ENCODE assay signal across 8 cellular contexts in the genomic region with DNA sequence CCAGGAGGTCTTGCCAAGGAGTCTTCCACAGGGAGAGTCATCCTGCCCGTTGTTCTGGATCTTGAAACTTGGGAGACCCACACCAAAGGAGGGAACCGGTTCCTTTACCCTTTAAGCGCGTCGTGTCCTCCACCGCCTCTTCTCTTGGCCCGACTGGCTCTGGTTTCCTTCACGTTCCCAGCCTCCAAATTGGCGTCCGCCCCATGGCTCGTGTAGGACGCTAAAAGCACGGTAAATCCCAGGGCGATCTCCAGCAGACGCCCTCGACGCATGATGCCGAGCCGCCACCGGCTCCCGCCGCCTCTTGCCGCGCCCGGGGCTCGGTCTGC. TPM values are rescaled to one million over a fixed set of nuclear protein-coding genes. Genes with fewer than 3 reads are reported as not detected.
DNase-seq lines count a peak whose midpoint lies in the region; ATAC-seq, FAIRE-seq and TF ChIP-seq lines count a peak whose summit lies in the region.

No MANE protein-coding gene starts in this region.

- peaks cover 4% of the 10 kb centered on the region for H3K4me1 Mint-ChIP-seq in activated CD8-positive, alpha-beta T cell treated with anti-CD3 and anti-CD28 coated beads for 36 hours (ENCODE audit: low read depth)
- peaks cover 9% of the 10 kb centered on the region for H3K4me1 Mint-ChIP-seq in stimulated activated memory B cell treated with anti-CD40 and anti-IgM and Interleukin-4, amounts not matched to agents 10 μg/mL and 1 μg/mL and 100 μg/mL, for 72 hours

- H3K36me3 ChIP-seq in BE2C: no peaks in the 10 kb centered on the region
- peaks cover 40% of the 10 kb centered on the region for H3K36me3 ChIP-seq in GM23248 (ENCODE audit: low read depth)
- peaks cover 2% of the 10 kb centered on the region; the same call in 1 of the 2 replicates for H3K36me3 ChIP-seq in iPS DF 6.9 (ENCODE audit: control insufficient read depth, insufficient read depth, low read length)

- H3K4me1 ChIP-seq in BE2C: peaks cover 4% of the 10 kb centered on the region; the same call in 1 of the 2 replicates
- peaks cover 25% of the 10 kb centered on the region for H3K4me1 ChIP-seq in GM23248 (ENCODE audit: insufficient read depth)
- H3K4me1 ChIP-seq in iPS DF 6.9 (ENCODE audit: control insufficient read depth, insufficient read depth, low read length): peaks cover 1% of the 10 kb centered on the region; the same call in 1 of the 2 replicates

- H3K9me3 Mint-ChIP-seq in activated CD8-positive, alpha-beta T cell treated with anti-CD3 and anti-CD28 coated beads for 36 hours: no peaks in the 10 kb centered on the region
- no peaks in the 10 kb centered on the region for H3K9me3 Mint-ChIP-seq in stimulated activated memory B cell treated with anti-CD40 and anti-IgM and Interleukin-4, amounts not matched to agents 10 μg/mL and 1 μg/mL and 100 μg/mL, for 72 hours

- peak overlapping the region; percentile 68 for H3K4me3 ChIP-seq in BE2C (ENCODE audit: low read depth, low read length)
- peak overlapping the region; percentile 82 for H3K4me3 ChIP-seq in GM23248
- peak overlapping the region; percentile 77; the same call in 1 of the 2 replicates for H3K4me3 ChIP-seq in iPS DF 6.9 (ENCODE audit: low read length)

- no peak for TF ChIP-seq CTCF in BE2C (IDR thresholded peaks at IDR 0.05; ENCODE audit: low read depth, low read length)
- no peak for TF ChIP-seq CTCF in activated CD8-positive, alpha-beta T cell treated with anti-CD3 and anti-CD28 coated beads for 36 hours (IDR thresholded peaks at IDR 0.05)

- H2AFZ ChIP-seq in GM23248: no peak overlapping the region

- intact Hi-C loops in activated CD8-positive, alpha-beta T cell treated with anti-CD3 and anti-CD28 coated beads for 36 hours (cut with micrococcal nuclease): no loop called here

- peak overlapping the region; percentile 98 for H3K9ac ChIP-seq in GM23248

- CTCF ChIA-PET in activated CD8-positive, alpha-beta T cell treated with anti-CD3 and anti-CD28 coated beads for 36 hours (lab: Charles Lee): no interaction called here

- H3K4me2 ChIP-seq in GM23248 (ENCODE audit: unreplicated experiment): peak overlapping the region; percentile 93

- peaks cover 28% of the 10 kb centered on the region for H3K27me3 Mint-ChIP-seq in activated CD8-positive, alpha-beta T cell treated with anti-CD3 and anti-CD28 coated beads for 36 hours
- peaks cover 14% of the 10 kb centered on the region for H3K27me3 Mint-ChIP-seq in stimulated activated memory B cell treated with anti-CD40 and anti-IgM and Interleukin-4, amounts not matched to agents 10 μg/mL and 1 μg/mL and 100 μg/mL, for 72 hours

- H3K27ac ChIP-seq in GM23248: peak overlapping the region; percentile 86
- H3K27ac ChIP-seq in iPS DF 6.9 (ENCODE audit: low read length): no peak overlapping the region

- H3K27me3 ChIP-seq in BE2C (peaks cover 17% of the 10 kb centered on the region), GM23248 (replicated peaks; ENCODE audit: insufficient read depth) (no peaks in the 10 kb centered on the region), iPS DF 6.9 (ENCODE audit: control insufficient read depth, insufficient read depth, low read length) (peaks cover 21% of the 10 kb centered on the region)

- ATAC-seq in activated CD8-positive, alpha-beta T cell treated with anti-CD3 and anti-CD28 coated beads for 36 hours: no peak
- ATAC-seq in stimulated activated memory B cell treated with anti-CD40 and anti-IgM and Interleukin-4, amounts not matched to agents 10 μg/mL and 1 μg/mL and 100 μg/mL, for 72 hours: no peak

- 0 to 1% methylated on average over 10 to 26 of the region's 26 CpGs for WGBS in GM23248 (ENCODE audit: low coverage in 1 of 2, low lambda C conversion rate in 2 of 2, missing lambda C conversion rate in 2 of 2), 2 experiments
- no CpG with 5 or more reads among the region's 26 CpGs for WGBS in iPS DF 6.9 (ENCODE audit: insufficient coverage, insufficient read length)

- peak overlapping the region; percentile 27 for H3K4me3 Mint-ChIP-seq in activated CD8-positive, alpha-beta T cell treated with anti-CD3 and anti-CD28 coated beads for 36 hours
- peak overlapping the region; percentile 24 for H3K4me3 Mint-ChIP-seq in stimulated activated memory B cell treated with anti-CD40 and anti-IgM and Interleukin-4, amounts not matched to agents 10 μg/mL and 1 μg/mL and 100 μg/mL, for 72 hours

- H3K27ac Mint-ChIP-seq in activated CD8-positive, alpha-beta T cell treated with anti-CD3 and anti-CD28 coated beads for 36 hours: no peak overlapping the region
- H3K27ac Mint-ChIP-seq in stimulated activated memory B cell treated with anti-CD40 and anti-IgM and Interleukin-4, amounts not matched to agents 10 μg/mL and 1 μg/mL and 100 μg/mL, for 72 hours: no peak overlapping the region

- peaks cover 49% of the 10 kb centered on the region for H3F3A ChIP-seq in GM23248 (ENCODE audit: insufficient read depth)

- DNase-seq in BE2C (no peak), GM23248 (peak; percentile 65), iPS DF 6.9 (ENCODE audit: low read depth, low spot score) (no peak), RCC 7860 (ENCODE audit: low spot score) (no peak), germinal center (ENCODE audit: low spot score) (no peak), activated T-cell treated with anti-CD3 and anti-CD28 coated beads for 4 hours (no peak)
- DNase-seq in activated CD8-positive, alpha-beta T cell treated with anti-CD3 and anti-CD28 coated beads for 36 hours: no peak

- H4K20me1 ChIP-seq in GM23248 (ENCODE audit: insufficient read depth): no peaks in the 10 kb centered on the region

- H3K9me2 ChIP-seq in GM23248 (ENCODE audit: insufficient read depth): no peaks in the 10 kb centered on the region

- H3K9me3 ChIP-seq in BE2C: no peaks in the 10 kb centered on the region
- no peaks in the 10 kb centered on the region for H3K9me3 ChIP-seq in GM23248 (ENCODE audit: low read depth)
- no peaks in the 10 kb centered on the region for H3K9me3 ChIP-seq in iPS DF 6.9 (ENCODE audit: control insufficient read depth, insufficient read depth, low read length)

- H3K36me3 Mint-ChIP-seq in activated CD8-positive, alpha-beta T cell treated with anti-CD3 and anti-CD28 coated beads for 36 hours (ENCODE audit: low read depth): no peaks in the 10 kb centered on the region
- no peaks in the 10 kb centered on the region for H3K36me3 Mint-ChIP-seq in stimulated activated memory B cell treated with anti-CD40 and anti-IgM and Interleukin-4, amounts not matched to agents 10 μg/mL and 1 μg/mL and 100 μg/mL, for 72 hours

- no peak for FAIRE-seq in RCC 7860 (lab: Jason Lieb, UNC)

- in situ Hi-C loops in GM23248 (cut with MboI): loop anchor here (25.0 kb wide), 2 partner anchors 107 to 282 kb away; no protein-coding TSS in a partner anchor

- H3K79me2 ChIP-seq in GM23248 (ENCODE audit: insufficient read depth): peaks cover 79% of the 10 kb centered on the region

- POLR2A ChIA-PET in activated CD8-positive, alpha-beta T cell treated with anti-CD3 and anti-CD28 coated beads for 36 hours (lab: Charles Lee): no interaction called here

RNA-seq across cellular contexts. Expression of gene FBN1, which starts 1.0 kb away (rescaled TPM):
- 52.1 TPM for polyA plus RNA-seq in BE2C (2012; ENCODE audit: insufficient read depth, insufficient read length, low read depth)
- 1,478 and 1,559 TPM in 2 replicates for total RNA-seq in GM23248 (2014; rRNA removed; shearing (Covaris generic))
- 346 and 374 TPM in 2 replicates for polyA plus RNA-seq in GM23248 (2016; fragmentation: Nextera tagmentation; extraction: Ambion mirVana)
- under 1 TPM; 0.38 to 0.49 TPM for total RNA-seq in activated CD8-positive, alpha-beta T cell treated with anti-CD3 and anti-CD28 coated beads for 36 hours

Comparison
In these comparisons a context has a peak if more than half of its experiments do, and no peak if none do; other contexts are left out.
1. RNA of gene FBN1, which starts 1.0 kb away (total RNA-seq): 1,478 to 1,559 TPM in GM23248; 0.38 to 0.49 TPM in activated CD8-positive, alpha-beta T cell treated with anti-CD3 and anti-CD28 coated beads for 36 hours; every median in the first group is over 100 times any median in the second.
2. Peak in every context shown above with its lines, with median percentiles within 50 percentile points of each other: H3K4me3 ChIP-seq.